Comparison of ENCODE assay signal across 13 cellular contexts in genomic region chr11:96090711-96091110, GRCh38.
DNase-seq lines count a peak whose midpoint lies in the region; ATAC-seq, FAIRE-seq and TF ChIP-seq lines count a peak whose summit lies in the region.
"Had no signal": no experiment of that assay in that cellular context is flagged by ENCODE, and none has a peak within 500 bp of the region (broad histone marks: within the 10 kb centered on the region; RNA-seq: fewer than 3 reads in every experiment).

No MANE protein-coding gene starts in this region.

- H4K20me1 ChIP-seq in mammary epithelial cell (ENCODE audit: insufficient read depth, low read length) (no peaks in the 10 kb centered on the region), HepG2 (ENCODE audit: insufficient read depth, low read length) (no peaks in the 10 kb centered on the region)

- DNase-seq in breast epithelium (ENCODE audit: low spot score in 2 of 2) (no peak), mammary epithelial cell (no peak), astrocyte of the spinal cord (ENCODE audit: low read depth, low spot score) (peak; percentile 74), HepG2 (ENCODE audit: low spot score) (peak; percentile 77), left ventricle myocardium superior (no peak)
- DNase-seq in natural killer cell treated with Interleukin-12 subunit alpha and Interleukin-12 subunit beta and Interleukin-15 and Interleukin-18, amount 100 ng/mL, for 72 hours (ENCODE audit: low spot score), result no peak
- DNase-seq in activated T-cell treated with anti-CD3 and anti-CD28 coated beads, Interleukin-2, amount 50 U/mL, for 1 hour, result no peak
- DNase-seq: activated CD4-positive, CD25-positive, alpha-beta regulatory T cell; activated naive CD8-positive, alpha-beta T cell treated with anti-CD3 and anti-CD28 coated beads, Interleukin-2, amount 50 U/mL, for 24 hours; NCI-H2081 treated with DMSO at 0.1 percent for 48 hours had no signal

- no peak for TF ChIP-seq CTCF in breast epithelium (IDR thresholded peaks at IDR 0.05)
- no peak for TF ChIP-seq CTCF in mammary epithelial cell (conservative IDR thresholded peaks at IDR 0.05 in 1 of 2, IDR thresholded peaks at IDR 0.05 in 1 of 2; ENCODE audit: extremely low read depth in 1 of 2, insufficient read depth in 1 of 2, low read depth in 1 of 2, low read length in 2 of 2)
- TF ChIP-seq CTCF in astrocyte of the spinal cord (IDR thresholded peaks at IDR 0.05; ENCODE audit: low read depth, low read length), result no peak
- no peak for TF ChIP-seq CTCF in HepG2 (CRISPR knock-in tag; IDR thresholded peaks at IDR 0.05)

- TF ChIP-seq EP300 in HepG2 (IDR thresholded peaks at IDR 0.05; ENCODE audit: low read depth in 2 of 2, low read length in 2 of 2) (no peak), HepG2 (CRISPR knock-in tag; IDR thresholded peaks at IDR 0.05; ENCODE audit: borderline replicate concordance) (no peak)

- no peak overlapping the region for H3K4me3 Mint-ChIP-seq in natural killer cell treated with Interleukin-12 subunit alpha and Interleukin-12 subunit beta and Interleukin-15 and Interleukin-18, amount 100 ng/mL, for 72 hours
- H3K4me3 Mint-ChIP-seq: activated naive CD8-positive, alpha-beta T cell treated with anti-CD3 and anti-CD28 coated beads, Interleukin-2, amount 50 U/mL, for 24 hours; GM23338 had no signal

- H3K4me3 ChIP-seq in breast epithelium, result no peak overlapping the region
- H3K4me3 ChIP-seq in mammary epithelial cell (replicated peaks in 1 of 3; ENCODE audit: insufficient read depth in 1 of 3, low read depth in 2 of 3, low read length in 3 of 3), result no peak overlapping the region
- no peak overlapping the region for H3K4me3 ChIP-seq in astrocyte of the spinal cord (ENCODE audit: low read depth, low read length)
- no peak overlapping the region for H3K4me3 ChIP-seq in HepG2 (replicated peaks in 1 of 3; ENCODE audit: insufficient read depth in 1 of 3, low read depth in 2 of 3, low read length in 3 of 3)
- H3K4me3 ChIP-seq: GM23338 had no signal

- peak; percentile 85 for ATAC-seq in HepG2
- no peak for ATAC-seq in natural killer cell treated with Interleukin-12 subunit alpha and Interleukin-12 subunit beta and Interleukin-15 and Interleukin-18, amount 100 ng/mL, for 72 hours
- no peak for ATAC-seq in left ventricle myocardium superior
- no peak for ATAC-seq in HG03439 (IDR thresholded peaks at IDR 0.05; ENCODE audit: unreplicated experiment)

- in situ Hi-C loops in mammary epithelial cell (cut with MboI; ENCODE audit: low sequenced_read_pairs in 2 of 2) (no loop called here), astrocyte of the spinal cord (cut with HindIII; ENCODE audit: low sequenced_read_pairs) (no loop called here), HepG2 (cut with HindIII; ENCODE audit: extremely low pct_ligation_motif_present, low pct_unique_long_range_greater_than_20kb) (no loop called here)

- no peaks in the 10 kb centered on the region for H3K9me3 Mint-ChIP-seq in natural killer cell treated with Interleukin-12 subunit alpha and Interleukin-12 subunit beta and Interleukin-15 and Interleukin-18, amount 100 ng/mL, for 72 hours
- H3K9me3 Mint-ChIP-seq: activated naive CD8-positive, alpha-beta T cell treated with anti-CD3 and anti-CD28 coated beads, Interleukin-2, amount 50 U/mL, for 24 hours; GM23338 had no signal

- POLR2A ChIA-PET in HepG2 (lab: Yijun Ruan, JAX), result interaction anchor here (0.8 kb wide), 2 partner anchors 8 to 299 kb away, joined by 3 read pairs; partner anchors contain the start of genes CCDC82 and JRKL

- CTCF ChIA-PET in mammary epithelial cell (lab: Charles Lee; ENCODE audit: low non-redundant PET), result interaction anchor here (0.6 kb wide), 1 partner anchor 241 kb away, joined by 18 read pairs; no protein-coding TSS in a partner anchor
- CTCF ChIA-PET in HepG2 (lab: Yijun Ruan, JAX; ENCODE audit: low intra/inter-chr PET ratio, low total read pairs), result no interaction called here

- H3K27ac ChIP-seq in breast epithelium, result peak overlapping the region; percentile 74 to 95
- H3K27ac ChIP-seq in mammary epithelial cell (ENCODE audit: insufficient read depth, low read depth, low read length), result no peak overlapping the region
- H3K27ac ChIP-seq in HepG2 (ENCODE audit: extremely low read length, insufficient read depth, low read length), result peak overlapping the region; percentile 47
- H3K27ac ChIP-seq: 22Rv1 had no signal

- dilution Hi-C loops in mammary epithelial cell (cut with HindIII; ENCODE audit: low sequenced_read_pairs), result no loop called here

- 50% methylated on average over 5 of the region's 5 CpGs for WGBS in mammary epithelial cell (ENCODE audit: low coverage, missing lambda C conversion rate)
- 50% methylated on average over 5 of the region's 5 CpGs for WGBS in HepG2 (ENCODE audit: low lambda C conversion rate)

- no peak overlapping the region for H3K27ac Mint-ChIP-seq in natural killer cell treated with Interleukin-12 subunit alpha and Interleukin-12 subunit beta and Interleukin-15 and Interleukin-18, amount 100 ng/mL, for 72 hours
- H3K27ac Mint-ChIP-seq: GM23338 had no signal

- H3K4me2 ChIP-seq in mammary epithelial cell (ENCODE audit: insufficient read depth, low read depth, low read length) (no peak overlapping the region), HepG2 (ENCODE audit: low read depth, low read length) (peak overlapping the region; percentile 14; the same call in 1 of the 2 replicates)
- H3K4me2 ChIP-seq: GM23338 had no signal

- H3K36me3 ChIP-seq in breast epithelium (no peaks in the 10 kb centered on the region), mammary epithelial cell (ENCODE audit: insufficient read depth, low read length) (no peaks in the 10 kb centered on the region), HepG2 (replicated peaks in 1 of 2; ENCODE audit: control insufficient read depth in 1 of 2, insufficient read depth in 2 of 2, low read length in 2 of 2) (peaks cover 5 to 18% of the 10 kb centered on the region in 2 experiments; a peak in 4 of 5 replicates)

- intact Hi-C loops in breast epithelium (cut with DNase I; ENCODE audit: low total_unique reads) (no loop called here), mammary epithelial cell (cut with micrococcal nuclease) (loop anchor here (1.0 kb wide), 1 partner anchor 253 kb away; the partner anchor contains the start of gene MAML2), HepG2 (cut with micrococcal nuclease; ENCODE audit: unreplicated experiment) (loop anchor here (1.0 to 10.0 kb wide), 3 partner anchors 154 to 303 kb away; partner anchors contain the start of gene MAML2), left ventricle myocardium superior (cut with micrococcal nuclease) (no loop called here)

- H3K27me3 ChIP-seq in breast epithelium (no peaks in the 10 kb centered on the region), mammary epithelial cell (ENCODE audit: insufficient read depth, low read length) (no peaks in the 10 kb centered on the region), HepG2 (ENCODE audit: control insufficient read depth in 1 of 2, insufficient read depth in 2 of 2, low read length in 2 of 2) (no peaks in the 10 kb centered on the region)

- no peaks in the 10 kb centered on the region for H3K27me3 Mint-ChIP-seq in natural killer cell treated with Interleukin-12 subunit alpha and Interleukin-12 subunit beta and Interleukin-15 and Interleukin-18, amount 100 ng/mL, for 72 hours
- H3K27me3 Mint-ChIP-seq: activated naive CD8-positive, alpha-beta T cell treated with anti-CD3 and anti-CD28 coated beads, Interleukin-2, amount 50 U/mL, for 24 hours had no signal

- H3K9me3 ChIP-seq in breast epithelium (no peaks in the 10 kb centered on the region), mammary epithelial cell (replicated peaks; ENCODE audit: insufficient read depth, low read length) (no peaks in the 10 kb centered on the region), HepG2 (ENCODE audit: low read length) (no peaks in the 10 kb centered on the region)

- no TSS peak for BruUV-seq in mammary epithelial cell (replicated peaks; lab: Mats Ljungman, UMichigan)
- BruUV-seq in HepG2 (replicated peaks; lab: Mats Ljungman, UMichigan), result no TSS peak

- FAIRE-seq in HepG2 (lab: Jason Lieb, UNC), result peak; percentile 30

- H2AFZ ChIP-seq in mammary epithelial cell (ENCODE audit: low read depth, low read length) (no peak overlapping the region), HepG2 (ENCODE audit: low read length) (no peak overlapping the region)
- H2AFZ ChIP-seq: GM23338 had no signal

- H3K4me1 ChIP-seq in breast epithelium, result peaks cover 3 to 7% of the 10 kb centered on the region in 2 donors
- peaks cover 10% of the 10 kb centered on the region for H3K4me1 ChIP-seq in mammary epithelial cell (ENCODE audit: insufficient read depth, low read length)
- peaks cover 35% of the 10 kb centered on the region for H3K4me1 ChIP-seq in HepG2 (ENCODE audit: insufficient read depth, low read length)

- peaks cover 5% of the 10 kb centered on the region for H3K36me3 Mint-ChIP-seq in natural killer cell treated with Interleukin-12 subunit alpha and Interleukin-12 subunit beta and Interleukin-15 and Interleukin-18, amount 100 ng/mL, for 72 hours

- H3K9ac ChIP-seq in mammary epithelial cell (ENCODE audit: insufficient read depth, low read length) (no peak overlapping the region), HepG2 (ENCODE audit: insufficient read depth, low read depth, low read length) (no peak overlapping the region)

- no peak for TF ChIP-seq RAD21 in HepG2 (CRISPR knock-in tag; IDR thresholded peaks at IDR 0.05)

- no peaks in the 10 kb centered on the region for H3K79me2 ChIP-seq in mammary epithelial cell (ENCODE audit: insufficient read depth, low read length)
- H3K79me2 ChIP-seq in HepG2 (ENCODE audit: insufficient read depth, low read length), result no peaks in the 10 kb centered on the region

- TF ChIP-seq POLR2A in breast epithelium (IDR thresholded peaks at IDR 0.05) (no peak), HepG2 (IDR thresholded peaks at IDR 0.05; ENCODE audit: insufficient read depth in 1 of 2, low read depth in 2 of 2, low read length in 2 of 2) (no peak)

- peaks cover 8 to 9% of the 10 kb centered on the region in 2 donors for H3K4me1 Mint-ChIP-seq in natural killer cell treated with Interleukin-12 subunit alpha and Interleukin-12 subunit beta and Interleukin-15 and Interleukin-18, amount 100 ng/mL, for 72 hours (ENCODE audit: low read depth in 2 of 2)

TF ChIP-seq in HepG2, 621 proteins besides CTCF, POLR2A, EP300 and RAD21 (continues in another document):
- no peak for TF ChIP-seq ZNF234 (CRISPR knock-in tag; conservative IDR thresholded peaks at IDR 0.05)
- TF ChIP-seq ZNF264 (CRISPR knock-in tag; IDR thresholded peaks at IDR 0.05), result 0 out of 2 replicates have a peak, but pooled peaks have one; percentile 25
- TF ChIP-seq SRSF9 (IDR thresholded peaks at IDR 0.05; ENCODE audit: borderline replicate concordance, insufficient read depth, low read depth, low read length, poor library complexity, severe bottlenecking), result no peak
- no peak for TF ChIP-seq SMARCC2 (IDR thresholded peaks at IDR 0.05)
- TF ChIP-seq ZFP36L2 (CRISPR knock-in tag; IDR thresholded peaks at IDR 0.05), result no peak
- no peak for TF ChIP-seq ZNF274 (CRISPR knock-in tag; IDR thresholded peaks at IDR 0.05)

Comparison
In these comparisons a context has a peak if more than half of its experiments do, and no peak if none do; other contexts are left out.
1. intact Hi-C loops: an anchor here in mammary epithelial cell (1.0 kb wide) and HepG2 (1.0 to 10.0 kb wide); none called in breast epithelium and left ventricle myocardium superior.
2. DNase-seq: peak in astrocyte of the spinal cord (single experiment) and HepG2 (single experiment); none in breast epithelium (0 of 2), mammary epithelial cell (single experiment), natural killer cell treated with Interleukin-12 subunit alpha and Interleukin-12 subunit beta and Interleukin-15 and Interleukin-18, amount 100 ng/mL, for 72 hours (single experiment), left ventricle myocardium superior (single experiment) and activated T-cell treated with anti-CD3 and anti-CD28 coated beads, Interleukin-2, amount 50 U/mL, for 1 hour (single experiment).